ENCODE assay signal across 8 cellular contexts in the genomic region with DNA sequence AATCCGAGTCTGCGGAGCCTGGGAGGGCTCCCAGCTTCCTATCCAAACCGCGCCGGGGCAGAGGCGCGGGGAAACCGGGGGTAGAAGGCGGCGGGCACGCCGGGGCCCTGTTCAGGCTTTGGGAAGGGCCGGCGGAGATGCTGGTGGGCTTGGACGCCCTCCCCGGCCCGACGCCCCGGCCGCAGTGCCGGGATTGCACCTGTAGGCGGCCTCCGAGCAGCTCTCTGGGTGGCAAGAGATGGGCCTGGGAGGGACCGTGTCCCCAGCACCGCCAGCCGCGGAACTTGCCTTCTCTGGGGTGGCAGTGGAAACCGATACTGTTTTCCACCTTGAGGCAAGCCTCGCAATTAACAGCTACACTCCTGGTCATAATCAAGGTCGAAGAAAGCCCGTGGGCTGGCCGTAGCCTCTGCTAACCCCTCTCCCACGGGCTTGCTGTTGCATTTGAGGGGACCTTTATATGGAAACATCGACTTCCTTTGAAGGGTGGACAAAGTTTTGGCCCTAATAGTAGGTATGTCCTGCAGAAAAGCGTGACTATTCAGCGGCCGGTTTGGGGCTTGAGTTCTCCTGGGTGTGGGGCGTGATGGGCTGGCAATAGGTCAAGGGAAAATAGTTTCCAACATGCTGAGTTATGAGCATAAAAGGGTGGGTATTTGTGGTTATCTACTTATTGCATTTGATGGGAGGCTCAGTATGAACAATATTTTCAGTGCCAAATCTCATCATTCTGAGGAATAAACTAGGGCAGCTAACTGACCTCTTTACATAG. TPM values are rescaled to one million over a fixed set of nuclear protein-coding genes. Genes with fewer than 3 reads are reported as not detected.
A peak's percentile ranks its signal among the peaks of the same experiment; 100 is the strongest.
DNase-seq lines count a peak whose midpoint lies in the region; FAIRE-seq and TF ChIP-seq lines count a peak whose summit lies in the region.

No MANE protein-coding gene starts in this region.

- TF ChIP-seq POLR2A in H54 (IDR thresholded peaks at IDR 0.05; ENCODE audit: low read depth, low read length): no peak

- intact Hi-C loops in activated CD4-positive, alpha-beta T cell treated with anti-CD3 and anti-CD28 coated beads, Interleukin-2, amount 10 ng/mL, durations not matched to agents 24 days and 14 days (cut with micrococcal nuclease): loop anchor here (1.0 to 10.0 kb wide), 3 partner anchors 324 to 700 kb away; a partner anchor contains a TSS
- intact Hi-C loops in mammary epithelial cell (cut with micrococcal nuclease): loop anchor here (1.0 to 10.0 kb wide), 15 partner anchors 58 to 869 kb away; no protein-coding TSS in a partner anchor

- H3K4me2 ChIP-seq in mammary epithelial cell (ENCODE audit: insufficient read depth, low read depth, low read length): peak overlapping the region; percentile 93

- peak overlapping the region; percentile 16 for H3K27ac Mint-ChIP-seq in activated CD4-positive, alpha-beta T cell treated with anti-CD3 and anti-CD28 coated beads, Interleukin-2, amount 10 ng/mL, durations not matched to agents 24 days and 14 days
- H3K27ac Mint-ChIP-seq in immature natural killer cell: peak overlapping the region in 5 of 6 donors; percentile 20 to 76 (median 54)

- no peaks in the 10 kb centered on the region for H4K20me1 ChIP-seq in mammary epithelial cell (ENCODE audit: insufficient read depth, low read length)

- peaks cover 65% of the 10 kb centered on the region for H3K27me3 Mint-ChIP-seq in activated CD4-positive, alpha-beta T cell treated with anti-CD3 and anti-CD28 coated beads, Interleukin-2, amount 10 ng/mL, durations not matched to agents 24 days and 14 days
- peaks cover 18 to 38% (median 23%) of the 10 kb centered on the region in 3 donors for H3K27me3 Mint-ChIP-seq in immature natural killer cell (ENCODE audit: low read depth in 3 of 3)

- no peaks in the 10 kb centered on the region for H3K36me3 Mint-ChIP-seq in activated CD4-positive, alpha-beta T cell treated with anti-CD3 and anti-CD28 coated beads, Interleukin-2, amount 10 ng/mL, durations not matched to agents 24 days and 14 days (ENCODE audit: low read depth)
- H3K36me3 Mint-ChIP-seq in immature natural killer cell: no peaks in the 10 kb centered on the region

- H3K4me3 ChIP-seq in SJCRH30 (peak overlapping the region; percentile 72), mammary epithelial cell (replicated peaks in 1 of 3; ENCODE audit: insufficient read depth in 1 of 3, low read depth in 2 of 3, low read length in 3 of 3) (peak overlapping the region; percentile 85 to 97 (median 87)), skeletal muscle tissue (ENCODE audit: low read length in 3 of 3) (peak overlapping the region; percentile 78 to 88 (median 86))

- H3K27ac ChIP-seq in SJCRH30 (peak overlapping the region; percentile 33; the same call in 1 of the 2 replicates), mammary epithelial cell (ENCODE audit: insufficient read depth, low read depth, low read length) (peak overlapping the region; percentile 93), skeletal muscle tissue (ENCODE audit: low read depth, low read length) (peak overlapping the region; percentile 89)

- no peaks in the 10 kb centered on the region for H3K36me3 ChIP-seq in SJCRH30
- peaks cover 8% of the 10 kb centered on the region for H3K36me3 ChIP-seq in mammary epithelial cell (ENCODE audit: insufficient read depth, low read length)
- no peaks in the 10 kb centered on the region for H3K36me3 ChIP-seq in skeletal muscle tissue (ENCODE audit: control insufficient read depth in 3 of 3, insufficient read depth in 3 of 3, low read length in 3 of 3)

- H3K79me2 ChIP-seq in mammary epithelial cell (ENCODE audit: insufficient read depth, low read length): peaks cover 49% of the 10 kb centered on the region

- TSS peak; percentile 41 for BruUV-seq in mammary epithelial cell (replicated peaks; lab: Mats Ljungman, UMichigan)

- H3K4me1 ChIP-seq in SJCRH30 (0 out of 2 replicates have a peak, but pooled peaks cover 5% of the 10 kb centered on the region), mammary epithelial cell (ENCODE audit: insufficient read depth, low read length) (peaks cover 26% of the 10 kb centered on the region), skeletal muscle tissue (ENCODE audit: control insufficient read depth in 3 of 3, insufficient read depth in 3 of 3, low read length in 3 of 3) (peaks cover 6 to 19% (median 12%) of the 10 kb centered on the region in 3 donors)

- dilution Hi-C loops in mammary epithelial cell (cut with HindIII; ENCODE audit: low sequenced_read_pairs): no loop called here

- in situ Hi-C loops in mammary epithelial cell (cut with MboI; ENCODE audit: low sequenced_read_pairs in 2 of 2): loop anchor here (5.0 to 25.0 kb wide), 4 partner anchors 537 to 870 kb away; no protein-coding TSS in a partner anchor

- peak; percentile 57 to 89 for TF ChIP-seq CTCF in mammary epithelial cell (conservative IDR thresholded peaks at IDR 0.05 in 1 of 2, IDR thresholded peaks at IDR 0.05 in 1 of 2; ENCODE audit: extremely low read depth in 1 of 2, insufficient read depth in 1 of 2, low read depth in 1 of 2, low read length in 2 of 2)

- H3K4me1 Mint-ChIP-seq in activated CD4-positive, alpha-beta T cell treated with anti-CD3 and anti-CD28 coated beads, Interleukin-2, amount 10 ng/mL, durations not matched to agents 24 days and 14 days: peaks cover 30% of the 10 kb centered on the region
- peaks cover 26 to 33% of the 10 kb centered on the region in 2 donors for H3K4me1 Mint-ChIP-seq in immature natural killer cell

- CTCF ChIA-PET in mammary epithelial cell (lab: Charles Lee; ENCODE audit: low non-redundant PET): interaction anchor here (0.5 to 0.7 kb wide), 5 partner anchors 60 to 568 kb away, joined by 3 to 7 read pairs (median 3); no protein-coding TSS in a partner anchor

- H3K27me3 ChIP-seq in SJCRH30 (no peaks in the 10 kb centered on the region), mammary epithelial cell (ENCODE audit: insufficient read depth, low read length) (no peaks in the 10 kb centered on the region), skeletal muscle tissue (ENCODE audit: control insufficient read depth in 3 of 3, insufficient read depth in 3 of 3, low read length in 3 of 3) (no peaks in the 10 kb centered on the region)

- FAIRE-seq in H54 (lab: Jason Lieb, UNC): no peak

- peak overlapping the region; percentile 90 for H2AFZ ChIP-seq in mammary epithelial cell (ENCODE audit: low read depth, low read length)

- H3K9ac ChIP-seq in mammary epithelial cell (ENCODE audit: insufficient read depth, low read length): peak overlapping the region; percentile 89
- H3K9ac ChIP-seq in skeletal muscle tissue (ENCODE audit: low read depth in 1 of 3, low read length in 3 of 3): peak overlapping the region; percentile 85 to 89 (median 87)

- DNase-seq in activated CD4-positive, alpha-beta T cell treated with anti-CD3 and anti-CD28 coated beads, Interleukin-2, amount 10 ng/mL, durations not matched to agents 24 days and 14 days: peak; percentile 86
- no peak for DNase-seq in activated CD4-positive, alpha-beta T cell treated with anti-CD3 and anti-CD28 coated beads for 1 hour
- DNase-seq in H54 (ENCODE audit: insufficient read length, low spot score) (peak; percentile 85), KG1 (lab: John Stamatoyannopoulos, UW) (peak; percentile 49), SJCRH30 (peak; percentile 77 to 81), mammary epithelial cell (peak; percentile 69), immature natural killer cell (peak; percentile 57 to 68 (median 61))

- no peaks in the 10 kb centered on the region for H3K9me3 Mint-ChIP-seq in activated CD4-positive, alpha-beta T cell treated with anti-CD3 and anti-CD28 coated beads, Interleukin-2, amount 10 ng/mL, durations not matched to agents 24 days and 14 days
- H3K9me3 Mint-ChIP-seq in immature natural killer cell: peaks cover 0 to 2% (median 0%) of the 10 kb centered on the region in 6 donors

- H3K9me3 ChIP-seq in SJCRH30 (replicated peaks) (no peaks in the 10 kb centered on the region), mammary epithelial cell (replicated peaks; ENCODE audit: insufficient read depth, low read length) (no peaks in the 10 kb centered on the region), skeletal muscle tissue (ENCODE audit: control insufficient read depth in 3 of 3, low read length in 3 of 3) (no peaks in the 10 kb centered on the region)

- 1% methylated on average over 12 of the region's 38 CpGs for WGBS in mammary epithelial cell (ENCODE audit: low coverage, missing lambda C conversion rate)

- H3K4me3 Mint-ChIP-seq in activated CD4-positive, alpha-beta T cell treated with anti-CD3 and anti-CD28 coated beads, Interleukin-2, amount 10 ng/mL, durations not matched to agents 24 days and 14 days: peak overlapping the region; percentile 65
- peak overlapping the region; percentile 75 to 82 (median 81) for H3K4me3 Mint-ChIP-seq in immature natural killer cell

RNA-seq across cellular contexts. Expression of a gene that starts 1.1 kb away (rescaled TPM):
- 1.1 and 1.3 TPM in 2 replicates for total RNA-seq in activated CD4-positive, alpha-beta T cell treated with anti-CD3 and anti-CD28 coated beads, Interleukin-2, amount 10 ng/mL, durations not matched to agents 24 days and 14 days
- total RNA-seq in SJCRH30 (2014; rRNA removed; shearing (Covaris generic)): 8.8 TPM in 2 replicates
- total RNA-seq in mammary epithelial cell: 100 to 1,000 TPM; 244 to 283 TPM
- polyA plus RNA-seq in mammary epithelial cell: 54.7 TPM
- 300 TPM for polyA minus RNA-seq in mammary epithelial cell
- polyA plus RNA-seq in immature natural killer cell: 1 to 10 TPM in 1 of 3 donors, under 1 TPM in 1, not detected in 1; 0.45 to 1.3 TPM
- total RNA-seq in skeletal muscle tissue: 60.5 TPM

Comparison
In these comparisons a context has a peak if more than half of its experiments do, and no peak if none do; other contexts are left out.
1. H3K27ac ChIP-seq: peak in every context shown above with its lines; median percentile 93 in mammary epithelial cell; 89 in skeletal muscle tissue; 33 in SJCRH30.